8 cellular contexts compared by ENCODE assay signal in genomic region chr1:183915634-183916510, GRCh38.
DNase-seq lines count a peak whose midpoint lies in the region; ATAC-seq, FAIRE-seq and TF ChIP-seq lines count a peak whose summit lies in the region.

No MANE protein-coding gene starts in this region.

- CTCF ChIA-PET in WTC11 (lab: Charles Lee) = interaction anchor here (0.6 to 4.1 kb wide), 46 partner anchors 8 to 775 kb away, joined by 3 to 105 read pairs (median 4); partner anchors contain the start of genes APOBEC4, ARPC5 and RGL1

- no peaks in the 10 kb centered on the region for H4K20me1 ChIP-seq in keratinocyte (ENCODE audit: control insufficient read depth, extremely low read depth, insufficient read depth, low read length)

- H3K36me3 ChIP-seq in bronchial epithelial cell (ENCODE audit: control insufficient read depth, insufficient read depth, low read length) = no peaks in the 10 kb centered on the region
- no peaks in the 10 kb centered on the region for H3K36me3 ChIP-seq in keratinocyte (ENCODE audit: control insufficient read depth in 2 of 2, extremely low read depth in 1 of 2, insufficient read depth in 2 of 2, low read length in 2 of 2)

- peak overlapping the region; percentile 23 for H2AFZ ChIP-seq in keratinocyte (ENCODE audit: control insufficient read depth, low read length)

- dilution Hi-C loops in keratinocyte (cut with MboI; ENCODE audit: extremely low pct_ligation_motif_present, low sequenced_read_pairs) = no loop called here

- peaks cover 13% of the 10 kb centered on the region for H3K4me1 ChIP-seq in keratinocyte (ENCODE audit: control insufficient read depth, extremely low read depth, insufficient read depth, low read length)

- H3K4me3 ChIP-seq in GM12875 (ENCODE audit: low read depth, low read length) (no peak overlapping the region), bronchial epithelial cell (ENCODE audit: low read depth, low read length) (no peak overlapping the region), keratinocyte (ENCODE audit: control insufficient read depth in 2 of 3, extremely low read depth in 1 of 3, insufficient read depth in 2 of 3, low read depth in 1 of 3, low read length in 3 of 3) (peak overlapping the region in 2 of 3 experiments; percentile 8 to 22)

- no peaks in the 10 kb centered on the region for H3K9me3 Mint-ChIP-seq in WTC11

- TF ChIP-seq CTCF in GM12875 (IDR thresholded peaks at IDR 0.05; ENCODE audit: borderline replicate concordance, insufficient read depth, low read depth, low read length) (peak; percentile 54; the same call in 1 of the 2 replicates), WTC11 (IDR thresholded peaks at IDR 0.05) (peak; percentile 66; the same call in 1 of the 2 replicates), bronchial epithelial cell (IDR thresholded peaks at IDR 0.05; ENCODE audit: insufficient read depth, low read length, severe bottlenecking) (peak; percentile 62), keratinocyte (optimal IDR thresholded peaks at IDR 0.05 in 1 of 3, IDR thresholded peaks at IDR 0.05 in 1 of 3, conservative IDR thresholded peaks at IDR 0.05 in 1 of 3; ENCODE audit: extremely low read depth in 1 of 3, insufficient read depth in 2 of 3, low read length in 3 of 3) (peak; percentile 61 to 88 (median 70))

- no peaks in the 10 kb centered on the region for H3K9me1 ChIP-seq in keratinocyte (ENCODE audit: control insufficient read depth, extremely low read depth, insufficient read depth, low read length)

- POLR2A ChIA-PET in WTC11 (lab: Charles Lee) = no interaction called here

- peak overlapping the region; percentile 73 for H3K4me2 ChIP-seq in keratinocyte (ENCODE audit: control insufficient read depth, extremely low read depth, insufficient read depth, low read depth, low read length)

- peak overlapping the region; percentile 61 for H3K9ac ChIP-seq in keratinocyte (ENCODE audit: control insufficient read depth, extremely low read depth, insufficient read depth, low read length)

- no peaks in the 10 kb centered on the region for H3K27me3 ChIP-seq in bronchial epithelial cell (ENCODE audit: control insufficient read depth, insufficient read depth, low read length)
- H3K27me3 ChIP-seq in keratinocyte (ENCODE audit: control insufficient read depth, extremely low read depth, insufficient read depth, low read length) = no peaks in the 10 kb centered on the region

- H3K27me3 Mint-ChIP-seq in WTC11 (ENCODE audit: low read depth) = no peaks in the 10 kb centered on the region

- no peak overlapping the region for H3K4me3 Mint-ChIP-seq in WTC11

- no peaks in the 10 kb centered on the region for H3K36me3 Mint-ChIP-seq in WTC11

- no peaks in the 10 kb centered on the region for H3K79me2 ChIP-seq in keratinocyte (ENCODE audit: control insufficient read depth, insufficient read depth, low read length)

- FAIRE-seq in bronchial epithelial cell (lab: Jason Lieb, UNC) = no peak
- peak; percentile 80 for FAIRE-seq in keratinocyte (lab: Jason Lieb, UNC)

- no peak overlapping the region for H3K27ac Mint-ChIP-seq in WTC11

- peak; percentile 61 for DNase-seq in NCI-H2227 treated with DMSO at 0.1 percent for 48 hours (lab: John Stamatoyannopoulos, UW)
- peak; percentile 65 for DNase-seq in WTC11 (ENCODE audit: low spot score)
- DNase-seq in bronchial epithelial cell (ENCODE audit: low read depth) = peak; percentile 98
- DNase-seq in keratinocyte (ENCODE audit: low read depth, low spot score) = peak; percentile 94
- DNase-seq in stimulated activated CD4-positive, alpha-beta T cell treated with anti-CD3 and anti-CD28 coated beads, Interleukin-15, amount 100 ng/mL, for 1 hour (ENCODE audit: low read depth in 1 of 2, low spot score in 1 of 2) = peak; percentile 8 to 50

- peak overlapping the region; percentile 61 for H3K27ac ChIP-seq in keratinocyte (ENCODE audit: control insufficient read depth, insufficient read depth, low read length)

- H3K4me1 Mint-ChIP-seq in WTC11 = peaks cover 11% of the 10 kb centered on the region

- ATAC-seq in HG03064 (IDR thresholded peaks at IDR 0.05; ENCODE audit: low read depth, unreplicated experiment) (peak; percentile 46), WTC11 (peak; percentile 94), HG02678 (IDR thresholded peaks at IDR 0.05; ENCODE audit: unreplicated experiment) (no peak)

- H3K9me3 ChIP-seq in keratinocyte (ENCODE audit: control insufficient read depth, low read depth, low read length) = no peaks in the 10 kb centered on the region

TF ChIP-seq in WTC11, 78 proteins besides CTCF, POLR2A, EP300 and RAD21:
- TF ChIP-seq, protein P1, sequence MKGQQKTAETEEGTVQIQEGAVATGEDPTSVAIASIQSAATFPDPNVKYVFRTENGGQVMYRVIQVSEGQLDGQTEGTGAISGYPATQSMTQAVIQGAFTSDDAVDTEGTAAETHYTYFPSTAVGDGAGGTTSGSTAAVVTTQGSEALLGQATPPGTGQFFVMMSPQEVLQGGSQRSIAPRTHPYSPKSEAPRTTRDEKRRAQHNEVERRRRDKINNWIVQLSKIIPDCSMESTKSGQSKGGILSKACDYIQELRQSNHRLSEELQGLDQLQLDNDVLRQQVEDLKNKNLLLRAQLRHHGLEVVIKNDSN (CRISPR knock-in tag; IDR thresholded peaks at IDR 0.05) = 0 out of 2 replicates have a peak, but pooled peaks have one; percentile 63
- no peak for TF ChIP-seq CDX4 (CRISPR knock-in tag; IDR thresholded peaks at IDR 0.05; ENCODE audit: borderline replicate concordance)
- TF ChIP-seq, protein P2, sequence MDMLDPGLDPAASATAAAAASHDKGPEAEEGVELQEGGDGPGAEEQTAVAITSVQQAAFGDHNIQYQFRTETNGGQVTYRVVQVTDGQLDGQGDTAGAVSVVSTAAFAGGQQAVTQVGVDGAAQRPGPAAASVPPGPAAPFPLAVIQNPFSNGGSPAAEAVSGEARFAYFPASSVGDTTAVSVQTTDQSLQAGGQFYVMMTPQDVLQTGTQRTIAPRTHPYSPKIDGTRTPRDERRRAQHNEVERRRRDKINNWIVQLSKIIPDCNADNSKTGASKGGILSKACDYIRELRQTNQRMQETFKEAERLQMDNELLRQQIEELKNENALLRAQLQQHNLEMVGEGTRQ (CRISPR knock-in tag; IDR thresholded peaks at IDR 0.05) = peak; percentile 58; the same call in 1 of the 2 replicates
- TF ChIP-seq, protein P3, sequence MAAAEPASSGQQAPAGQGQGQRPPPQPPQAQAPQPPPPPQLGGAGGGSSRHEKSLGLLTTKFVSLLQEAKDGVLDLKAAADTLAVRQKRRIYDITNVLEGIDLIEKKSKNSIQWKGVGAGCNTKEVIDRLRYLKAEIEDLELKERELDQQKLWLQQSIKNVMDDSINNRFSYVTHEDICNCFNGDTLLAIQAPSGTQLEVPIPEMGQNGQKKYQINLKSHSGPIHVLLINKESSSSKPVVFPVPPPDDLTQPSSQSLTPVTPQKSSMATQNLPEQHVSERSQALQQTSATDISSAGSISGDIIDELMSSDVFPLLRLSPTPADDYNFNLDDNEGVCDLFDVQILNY (CRISPR knock-in tag; IDR thresholded peaks at IDR 0.05) = no peak

Comparison
In these comparisons a context has a peak if more than half of its experiments do, and no peak if none do; other contexts are left out.
1. H3K4me3 ChIP-seq: peak in keratinocyte (2 of 3); none in GM12875 (single experiment) and bronchial epithelial cell (single experiment).
2. DNase-seq: peak in every context shown above with its lines; median percentile 98 in bronchial epithelial cell; 94 in keratinocyte; 65 in WTC11; 61 in NCI-H2227 treated with DMSO at 0.1 percent for 48 hours; 29 in stimulated activated CD4-positive, alpha-beta T cell treated with anti-CD3 and anti-CD28 coated beads, Interleukin-15, amount 100 ng/mL, for 1 hour.
3. Peak in every context shown above with its lines, with median percentiles within 50 percentile points of each other: CTCF ChIP-seq.